Comparison of ENCODE assay signal across 12 cellular contexts in the genomic region with DNA sequence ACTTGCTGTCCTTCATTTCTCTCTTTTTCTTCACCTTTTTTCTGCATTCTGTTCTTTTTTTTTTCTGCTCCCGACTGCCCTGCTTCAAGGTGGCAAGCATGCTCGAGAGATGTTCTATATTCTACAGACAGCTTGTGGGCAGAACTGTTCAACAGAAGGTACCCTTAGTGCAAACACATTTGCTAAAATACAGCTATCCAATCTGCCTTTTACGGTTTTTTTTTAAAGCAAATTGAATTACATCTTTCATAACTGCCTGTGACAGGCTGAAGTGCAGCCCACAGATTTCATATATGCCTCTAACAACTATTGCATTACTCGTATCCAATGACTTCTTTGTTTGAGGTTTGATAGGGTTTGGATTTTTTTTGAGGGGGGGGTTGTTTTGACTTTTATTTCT.
"Had no signal": no experiment of that assay in that cellular context is flagged by ENCODE, and none has a peak within 500 bp of the region (broad histone marks: within the 10 kb centered on the region; RNA-seq: fewer than 3 reads in every experiment).

No MANE protein-coding gene starts in this region.

- H3K27me3 Mint-ChIP-seq: type B pancreatic cell had no signal

- H3K36me3 ChIP-seq: left lung, neutrophil, spleen had no signal

- DNase-seq: activated B cell treated with CpG ODN at 0.5 μM for 24 hours; activated CD4-positive, alpha-beta T cell treated with anti-CD3 and anti-CD28 coated beads, Interleukin-2, amount 10 ng/mL, durations not matched to agents 24 days and 14 days; activated naive CD4-positive, alpha-beta T cell treated with anti-CD3 and anti-CD28 coated beads, Interleukin-2, amount 50 U/mL, for 16 hours; amniotic stem cell; stimulated activated CD4-positive, alpha-beta T cell treated with anti-CD3 and anti-CD28 coated beads, Interleukin-1b, Interleukin-23, amount 100 ng/mL, for 48 hours; T-helper 2 cell had no signal

- H3K4me1 Mint-ChIP-seq: activated CD4-positive, alpha-beta T cell treated with anti-CD3 and anti-CD28 coated beads, Interleukin-2, amount 10 ng/mL, durations not matched to agents 24 days and 14 days; stimulated activated memory B cell treated with anti-CD40 and anti-IgM and Interleukin-4, amounts not matched to agents 10 μg/mL and 1 μg/mL and 100 μg/mL, for 72 hours had no signal

- H3K9me3 Mint-ChIP-seq: activated B cell treated with CpG ODN at 0.5 μM for 24 hours; activated CD4-positive, alpha-beta T cell treated with anti-CD3 and anti-CD28 coated beads, Interleukin-2, amount 10 ng/mL, durations not matched to agents 24 days and 14 days; activated T-helper 2 cell treated with anti-CD3 and anti-CD28 coated beads, Interferon-gamma antibody, Interleukin-2, Interleukin-4, amounts not matched to agents 10 μg/mL and 5 μg/mL and 100 μg/mL, durations not matched to agents 14 hours and 24 hours and 36 hours; stimulated activated memory B cell treated with anti-CD40 and anti-IgM and Interleukin-4, amounts not matched to agents 10 μg/mL and 1 μg/mL and 100 μg/mL, for 72 hours; type B pancreatic cell had no signal

- H3K9me3 ChIP-seq: left lung, neutrophil, spleen had no signal

- H3K27ac ChIP-seq: left lung, neutrophil had no signal

- ATAC-seq: stimulated activated memory B cell treated with anti-CD40 and anti-IgM and Interleukin-4, amounts not matched to agents 10 μg/mL and 1 μg/mL and 100 μg/mL, for 72 hours had no signal

- H3K27me3 ChIP-seq: left lung, neutrophil had no signal

- H3K36me3 Mint-ChIP-seq: stimulated activated memory B cell treated with anti-CD40 and anti-IgM and Interleukin-4, amounts not matched to agents 10 μg/mL and 1 μg/mL and 100 μg/mL, for 72 hours had no signal

- H3K27ac Mint-ChIP-seq: activated B cell treated with CpG ODN at 0.5 μM for 24 hours; activated CD4-positive, alpha-beta T cell treated with anti-CD3 and anti-CD28 coated beads, Interleukin-2, amount 10 ng/mL, durations not matched to agents 24 days and 14 days; activated T-helper 2 cell treated with anti-CD3 and anti-CD28 coated beads, Interferon-gamma antibody, Interleukin-2, Interleukin-4, amounts not matched to agents 10 μg/mL and 5 μg/mL and 100 μg/mL, durations not matched to agents 14 hours and 24 hours and 36 hours; stimulated activated memory B cell treated with anti-CD40 and anti-IgM and Interleukin-4, amounts not matched to agents 10 μg/mL and 1 μg/mL and 100 μg/mL, for 72 hours had no signal

- H3K4me3 ChIP-seq: left lung had no signal
